ENCODE assay signal across 1 cellular context in genomic region chr7:84538268-84538667, GRCh38.
TF ChIP-seq lines count a peak whose summit lies in the region.

No MANE protein-coding gene starts in this region.

TF ChIP-seq in IMR-90, 13 proteins besides CTCF, POLR2A, EP300 and RAD21 (continued from another document):
- TF ChIP-seq ELK1 (IDR thresholded peaks at IDR 0.05; ENCODE audit: borderline replicate concordance, low read depth, low read length) (no peak), SMC3 (IDR thresholded peaks at IDR 0.05; ENCODE audit: low read depth, low read length) (no peak), MAFK (IDR thresholded peaks at IDR 0.05; ENCODE audit: low read depth, low read length) (no peak), NFE2L2 (IDR thresholded peaks at IDR 0.05; ENCODE audit: low read depth, low read length) (no peak), RCOR1 (IDR thresholded peaks at IDR 0.05; ENCODE audit: insufficient replicate concordance, low read length) (no peak)
